In genomic region chr14:51066576-51066975, GRCh38 we compare ENCODE assay signal across 31 cellular contexts.
"Had no signal": no experiment of that assay in that cellular context is flagged by ENCODE, and none has a peak within 500 bp of the region (broad histone marks: within the 10 kb centered on the region; RNA-seq: fewer than 3 reads in every experiment).

No MANE protein-coding gene starts in this region.

- H3K36me3 ChIP-seq: brain microvascular endothelial cell, SJCRH30, WERI-Rb-1 had no signal

- H3K27me3 Mint-ChIP-seq: activated naive CD4-positive, alpha-beta T cell treated with anti-CD3 and anti-CD28 coated beads, Interleukin-2, amount 10 ng/mL, durations not matched to agents 7 days and 5 days; activated naive CD8-positive, alpha-beta T cell treated with anti-CD3 and anti-CD28 coated beads, Interleukin-2, amount 50 U/mL, for 24 hours had no signal

- H3K4me3 ChIP-seq: SJCRH30, SK-N-MC had no signal

- ATAC-seq: activated CD8-positive, alpha-beta T cell treated with anti-CD3 and anti-CD28 coated beads, Interleukin-2, amount 10 ng/mL, durations not matched to agents 7 days and 5 days; activated naive CD8-positive, alpha-beta T cell treated with anti-CD3 and anti-CD28 coated beads, Interleukin-2, amount 50 U/mL, for 24 hours; activated T-cell treated with anti-CD3 and anti-CD28 coated beads, Interleukin-2, amount 50 U/mL, for 4 hours had no signal

- H3K4me3 Mint-ChIP-seq: activated CD4-positive, alpha-beta T cell treated with anti-CD3 and anti-CD28 coated beads, Interleukin-2, amount 10 ng/mL, durations not matched to agents 7 days and 5 days; activated CD8-positive, alpha-beta T cell treated with anti-CD3 and anti-CD28 coated beads, Interleukin-2, amount 10 ng/mL, durations not matched to agents 7 days and 5 days; activated naive CD4-positive, alpha-beta T cell treated with anti-CD3 and anti-CD28 coated beads, Interleukin-2, amount 10 ng/mL, durations not matched to agents 7 days and 5 days; activated naive CD8-positive, alpha-beta T cell; activated naive CD8-positive, alpha-beta T cell treated with anti-CD3 and anti-CD28 coated beads, Interleukin-2, amount 50 U/mL, for 24 hours; activated T-cell treated with anti-CD3 and anti-CD28 coated beads, Interleukin-2, amount 50 U/mL, for 4 hours; activated T-helper 1 cell treated with anti-CD3 and anti-CD28 coated beads, Interleukin-12 subunit alpha, Interleukin-12 subunit beta, Interleukin-2, Interleukin-4 antibody, amounts not matched to agents 30 ng/mL and 10 ng/mL and 1 ng/mL, durations not matched to agents 14 hours and 24 hours and 36 hours; central memory CD8-positive, alpha-beta T cell had no signal

- H3K36me3 Mint-ChIP-seq: activated naive CD4-positive, alpha-beta T cell treated with anti-CD3 and anti-CD28 coated beads, Interleukin-2, amount 10 ng/mL, durations not matched to agents 7 days and 5 days had no signal

- H3K27ac ChIP-seq: brain microvascular endothelial cell, SJCRH30, SK-N-MC, WERI-Rb-1 had no signal

- H3K27ac Mint-ChIP-seq: activated CD4-positive, alpha-beta T cell treated with anti-CD3 and anti-CD28 coated beads, Interleukin-2, amount 10 ng/mL, durations not matched to agents 7 days and 5 days; activated CD8-positive, alpha-beta T cell treated with anti-CD3 and anti-CD28 coated beads, Interleukin-2, amount 10 ng/mL, durations not matched to agents 7 days and 5 days; activated naive CD4-positive, alpha-beta T cell treated with anti-CD3 and anti-CD28 coated beads, Interleukin-2, amount 10 ng/mL, durations not matched to agents 7 days and 5 days; activated naive CD8-positive, alpha-beta T cell; activated naive CD8-positive, alpha-beta T cell treated with anti-CD3 and anti-CD28 coated beads, Interleukin-2, amount 50 U/mL, for 24 hours; activated T-helper 1 cell treated with anti-CD3 and anti-CD28 coated beads, Interleukin-12 subunit alpha, Interleukin-12 subunit beta, Interleukin-2, Interleukin-4 antibody, amounts not matched to agents 30 ng/mL and 10 ng/mL and 1 ng/mL, durations not matched to agents 14 hours and 24 hours and 36 hours had no signal

- H3K9me3 ChIP-seq: SJCRH30 had no signal

- H3K4me1 ChIP-seq: SJCRH30 had no signal

- H3K4me1 Mint-ChIP-seq: activated CD4-positive, alpha-beta T cell treated with anti-CD3 and anti-CD28 coated beads, Interleukin-2, amount 10 ng/mL, durations not matched to agents 7 days and 5 days; activated naive CD4-positive, alpha-beta T cell treated with anti-CD3 and anti-CD28 coated beads, Interleukin-2, amount 10 ng/mL, durations not matched to agents 7 days and 5 days; activated naive CD8-positive, alpha-beta T cell treated with anti-CD3 and anti-CD28 coated beads, Interleukin-2, amount 50 U/mL, for 24 hours; central memory CD8-positive, alpha-beta T cell had no signal

- DNase-seq: activated CD4-positive, alpha-beta T cell treated with anti-CD3 and anti-CD28 coated beads for 1 hour; activated CD4-positive, alpha-beta T cell treated with anti-CD3 and anti-CD28 coated beads, Interleukin-2, amount 10 ng/mL, durations not matched to agents 7 days and 5 days; activated CD4-positive, alpha-beta T cell treated with anti-CD3 and anti-CD28 coated beads, Interleukin-2, amount 50 U/mL, for 48 hours; activated CD4-positive, CD25-positive, alpha-beta regulatory T cell; activated CD8-positive, alpha-beta memory T cell treated with anti-CD3 and anti-CD28 coated beads, Interleukin-2, amount 50 U/mL, for 4 hours; activated CD8-positive, alpha-beta T cell treated with anti-CD3 and anti-CD28 coated beads, Interleukin-2, amount 10 ng/mL, durations not matched to agents 7 days and 5 days; activated gamma-delta T cell treated with Interleukin-2 at 50 U/mL for 16 hours; activated naive CD4-positive, alpha-beta T cell treated with anti-CD3 and anti-CD28 coated beads, Interleukin-2, amount 10 ng/mL, durations not matched to agents 7 days and 5 days; activated naive CD8-positive, alpha-beta T cell treated with anti-CD3 and anti-CD28 coated beads, Interleukin-2, amount 50 U/mL, for 24 hours; activated T-cell treated with anti-CD3 and anti-CD28 coated beads for 4 hours; activated T-cell treated with anti-CD3 and anti-CD28 coated beads, Interleukin-2, amount 50 U/mL, for 4 hours; aorta; brain microvascular endothelial cell; NCI-H1048; NCI-H1105 treated with DMSO at 0.1 percent for 48 hours; NCI-H1436; NCI-H1694; NCI-H1930; NCI-H2081 treated with DMSO at 0.1 percent for 48 hours; NCI-H226; NCI-H446 treated with DMSO at 0.1 percent for 48 hours; NCI-H524; NK-92 treated with Interleukin-12 subunit alpha and Interleukin-12 subunit beta, amount 100 ng/mL, for 24 hours; SHP77; T1000; WERI-Rb-1 had no signal

- H3K27me3 ChIP-seq: brain microvascular endothelial cell, SJCRH30 had no signal

- H3K9me3 Mint-ChIP-seq: activated CD4-positive, alpha-beta T cell treated with anti-CD3 and anti-CD28 coated beads, Interleukin-2, amount 10 ng/mL, durations not matched to agents 7 days and 5 days; activated naive CD4-positive, alpha-beta T cell treated with anti-CD3 and anti-CD28 coated beads, Interleukin-2, amount 10 ng/mL, durations not matched to agents 7 days and 5 days; activated T-helper 1 cell treated with anti-CD3 and anti-CD28 coated beads, Interleukin-12 subunit alpha, Interleukin-12 subunit beta, Interleukin-2, Interleukin-4 antibody, amounts not matched to agents 30 ng/mL and 10 ng/mL and 1 ng/mL, durations not matched to agents 14 hours and 24 hours and 36 hours had no signal
